13 cellular contexts compared by ENCODE assay signal in the genomic region with DNA sequence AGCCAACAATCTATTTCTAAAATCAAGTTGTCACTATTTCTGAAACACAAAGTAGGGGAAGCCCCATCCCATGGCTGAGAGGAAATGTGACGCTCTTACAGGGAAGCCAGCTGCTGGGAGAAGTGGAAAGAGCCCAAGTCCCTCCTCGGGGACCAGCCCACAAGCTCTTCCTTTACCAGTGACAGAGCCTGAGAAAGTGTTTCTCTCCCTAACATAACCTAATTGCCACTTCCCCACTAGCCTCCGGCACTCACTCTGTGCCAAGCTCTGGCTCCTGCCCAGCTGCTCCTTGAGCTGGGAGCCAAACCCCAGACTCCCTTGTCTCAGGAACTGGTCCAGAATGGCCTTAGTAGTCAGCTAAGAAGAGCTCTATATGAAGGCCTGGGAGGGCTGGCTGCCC. TPM values are rescaled to one million over a fixed set of nuclear protein-coding genes. Genes with fewer than 3 reads are reported as not detected.
A peak's percentile ranks its signal among the peaks of the same experiment; 100 is the strongest.
DNase-seq lines count a peak whose midpoint lies in the region; ATAC-seq and TF ChIP-seq lines count a peak whose summit lies in the region.
"Had no signal": no experiment of that assay in that cellular context is flagged by ENCODE, and none has a peak within 500 bp of the region (broad histone marks: within the 10 kb centered on the region; RNA-seq: fewer than 3 reads in every experiment).

No MANE protein-coding gene starts in this region.

- H3K4me3 ChIP-seq in thoracic aorta (no peak overlapping the region), vagina (no peak overlapping the region), Caco-2 (ENCODE audit: low read depth, low read length) (no peak overlapping the region)
- H3K4me3 ChIP-seq: suprapubic skin had no signal

- H3K36me3 Mint-ChIP-seq in brain (no peaks in the 10 kb centered on the region), Caco-2 (ENCODE audit: insufficient read depth, unreplicated experiment) (peaks cover 5% of the 10 kb centered on the region)

- intact Hi-C loops in vagina (cut with DNase I), result no loop called here
- intact Hi-C loops in Caco-2 (cut with micrococcal nuclease; ENCODE audit: unreplicated experiment), result no loop called here

- H3K27ac ChIP-seq in thoracic aorta, result no peak overlapping the region
- H3K27ac ChIP-seq in vagina, result no peak overlapping the region
- H3K27ac ChIP-seq: suprapubic skin had no signal

- no peak for TF ChIP-seq POLR2A in vagina (IDR thresholded peaks at IDR 0.05)

- no peaks in the 10 kb centered on the region for H3K9me3 ChIP-seq in thoracic aorta
- H3K9me3 ChIP-seq in vagina, result no peaks in the 10 kb centered on the region
- H3K9me3 ChIP-seq in Caco-2, result no peaks in the 10 kb centered on the region
- H3K9me3 ChIP-seq: suprapubic skin had no signal

- DNase-seq in NCI-H1105 (lab: John Stamatoyannopoulos, UW) (peak; percentile 33), left lobe of liver (ENCODE audit: low spot score) (no peak), thoracic aorta (ENCODE audit: low spot score) (no peak), vagina (ENCODE audit: extremely low spot score in 2 of 2) (no peak), SIG-M5 treated with dmso at 0.1 percent for 504 hours (lab: John Stamatoyannopoulos, UW; ENCODE audit: unreplicated experiment) (no peak), Caco-2 (no peak)
- DNase-seq: activated CD4-positive, alpha-beta T cell treated with anti-CD3 and anti-CD28 coated beads, Interleukin-2, amount 50 U/mL, for 48 hours; activated naive CD4-positive, alpha-beta T cell treated with anti-CD3 and anti-CD28 coated beads, Interleukin-2, amount 50 U/mL, for 16 hours; effector memory CD8-positive, alpha-beta T cell; stimulated activated CD4-positive, alpha-beta T cell treated with anti-CD3 and anti-CD28 coated beads, Interleukin-2, amount 100 ng/mL, for 48 hours; SW 1271 had no signal

- no TSS peak for BruUV-seq in Caco-2 (replicated peaks; lab: Mats Ljungman, UMichigan)

- TF ChIP-seq CTCF in brain (conservative IDR thresholded peaks at IDR 0.05), result no peak
- TF ChIP-seq CTCF in thoracic aorta (IDR thresholded peaks at IDR 0.05), result no peak
- no peak for TF ChIP-seq CTCF in vagina (IDR thresholded peaks at IDR 0.05)
- TF ChIP-seq CTCF in Caco-2 (IDR thresholded peaks at IDR 0.05; ENCODE audit: insufficient read depth in 1 of 2, low read depth in 1 of 2, low read length in 1 of 2, severe bottlenecking in 1 of 2, unreplicated experiment in 1 of 2), result no peak

- H3K4me3 Mint-ChIP-seq in brain (peak overlapping the region in 1 of 5 experiments; percentile 55), Caco-2 (ENCODE audit: unreplicated experiment) (no peak overlapping the region)
- H3K4me3 Mint-ChIP-seq: effector memory CD8-positive, alpha-beta T cell had no signal

- H3K27me3 Mint-ChIP-seq in brain, result peaks cover 7% of the 10 kb centered on the region
- no peaks in the 10 kb centered on the region for H3K27me3 Mint-ChIP-seq in Caco-2 (ENCODE audit: insufficient read depth, unreplicated experiment)

- H3K4me1 Mint-ChIP-seq in brain, result peaks cover 28% of the 10 kb centered on the region
- no peaks in the 10 kb centered on the region for H3K4me1 Mint-ChIP-seq in Caco-2 (ENCODE audit: low read depth, unreplicated experiment)

- peak; percentile 30 for ATAC-seq in left lobe of liver
- peak; percentile 59 for ATAC-seq in thoracic aorta (ENCODE audit: insufficient number of reproducible peaks, low FRiP score, low read depth)
- ATAC-seq: effector memory CD8-positive, alpha-beta T cell had no signal

- H3K27me3 ChIP-seq in thoracic aorta (replicated peaks; ENCODE audit: insufficient read depth) (no peaks in the 10 kb centered on the region), vagina (no peaks in the 10 kb centered on the region), Caco-2 (replicated peaks; ENCODE audit: control insufficient read depth, insufficient read depth, low read length) (no peaks in the 10 kb centered on the region)
- H3K27me3 ChIP-seq: suprapubic skin had no signal

- no peaks in the 10 kb centered on the region for H3K9me3 Mint-ChIP-seq in brain
- H3K9me3 Mint-ChIP-seq in Caco-2 (ENCODE audit: unreplicated experiment), result no peaks in the 10 kb centered on the region
- H3K9me3 Mint-ChIP-seq: effector memory CD8-positive, alpha-beta T cell had no signal

- H3K4me1 ChIP-seq in thoracic aorta (ENCODE audit: control insufficient read depth in 1 of 2, low read depth in 2 of 2) (peaks cover 16 to 32% of the 10 kb centered on the region in 2 donors), vagina (peaks cover 27% of the 10 kb centered on the region), Caco-2 (no peaks in the 10 kb centered on the region)

- POLR2A ChIA-PET in Caco-2 (lab: Charles Lee), result no interaction called here

- CTCF ChIA-PET in Caco-2 (lab: Charles Lee), result no interaction called here

- H3K36me3 ChIP-seq in thoracic aorta, result peaks cover 10% of the 10 kb centered on the region
- peaks cover 0 to 4% of the 10 kb centered on the region in 2 donors for H3K36me3 ChIP-seq in vagina
- H3K36me3 ChIP-seq in Caco-2 (ENCODE audit: control insufficient read depth, insufficient read depth, low read length), result no peaks in the 10 kb centered on the region

- H3K27ac Mint-ChIP-seq in brain (peak overlapping the region in 3 of 5 experiments; percentile 15 to 85 (median 69)), Caco-2 (ENCODE audit: unreplicated experiment) (no peak overlapping the region)
- H3K27ac Mint-ChIP-seq: effector memory CD8-positive, alpha-beta T cell had no signal

RNA-seq across cellular contexts. Expression of a gene that starts 42.9 kb away (rescaled TPM):
- 2.5 TPM for polyA plus RNA-seq in brain (ENCODE audit: insufficient read depth, low read depth, low replicate concordance)
- total RNA-seq in left lobe of liver (1.1 TPM), thoracic aorta (10 to 100 TPM; 33.3 to 42.0 TPM), vagina (21.9 TPM), Caco-2 (2022) (0.30 TPM in 1 of 2 replicates, not detected in the other)

Comparison
In these comparisons a context has a peak if more than half of its experiments do, and no peak if none do; other contexts are left out.
1. RNA of a gene that starts 42.9 kb away (total RNA-seq): 33.3 to 42.0 TPM in thoracic aorta and 21.9 TPM in vagina (single experiment); 1.1 TPM in left lobe of liver (single experiment) and 0.30 TPM in Caco-2; every median in the first group is over 10 times any median in the second.